8 cellular contexts compared by ENCODE assay signal in the genomic region with DNA sequence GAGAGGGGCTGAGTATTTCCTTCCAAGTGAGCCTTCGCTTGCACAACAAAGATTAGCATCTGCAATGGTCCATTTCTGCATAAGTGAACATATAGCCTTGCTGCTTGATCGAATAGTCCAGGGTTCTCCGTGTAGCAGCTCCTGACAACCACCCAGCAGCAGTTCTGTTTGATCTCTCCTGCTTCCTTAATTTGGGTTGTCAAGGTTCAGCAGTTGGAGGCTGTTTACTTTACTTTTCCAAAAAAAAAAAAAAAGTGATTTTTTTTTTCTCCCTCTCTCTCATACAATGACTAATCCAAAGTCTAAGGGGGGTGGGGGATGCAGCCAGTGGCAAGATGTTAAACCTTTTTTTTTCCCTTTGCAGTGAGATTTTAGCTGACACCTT. TPM values are rescaled to one million over a fixed set of nuclear protein-coding genes. Genes with fewer than 3 reads are reported as not detected.
A peak's percentile ranks its signal among the peaks of the same experiment; 100 is the strongest.
DNase-seq lines count a peak whose midpoint lies in the region; ATAC-seq, FAIRE-seq and TF ChIP-seq lines count a peak whose summit lies in the region.

No MANE protein-coding gene starts in this region.

- no peak for TF ChIP-seq CTCF in RWPE2 (IDR thresholded peaks at IDR 0.05; ENCODE audit: poor library complexity, severe bottlenecking)

- ATAC-seq in RWPE2 (ENCODE audit: low read depth) = no peak

- H3K36me3 ChIP-seq in RWPE2 (ENCODE audit: low read depth) (peaks cover 26% of the 10 kb centered on the region), small intestine (ENCODE audit: control insufficient read depth in 2 of 2, insufficient read depth in 2 of 2, low read length in 2 of 2) (no peaks in the 10 kb centered on the region)

- H3K27me3 ChIP-seq in RWPE2 (ENCODE audit: insufficient read depth, poor library complexity, severe bottlenecking) (no peaks in the 10 kb centered on the region), small intestine (ENCODE audit: control insufficient read depth in 2 of 2, insufficient read depth in 2 of 2, low read length in 2 of 2) (no peaks in the 10 kb centered on the region)

- H3K9me3 ChIP-seq in RWPE2 (ENCODE audit: severe bottlenecking) = no peaks in the 10 kb centered on the region
- H3K9me3 ChIP-seq in small intestine (ENCODE audit: control insufficient read depth, low read depth) = no peaks in the 10 kb centered on the region

- WGBS in small intestine, 3 donors = 10 to 48% (median 30%) methylated on average over 3 of the region's 3 CpGs

- peak overlapping the region; percentile 96 for H3K27ac ChIP-seq in RWPE2 (ENCODE audit: poor library complexity, severe bottlenecking)
- peak overlapping the region in 1 of 2 donors; percentile 52 for H3K27ac ChIP-seq in small intestine (ENCODE audit: low read depth in 1 of 2, low read length in 1 of 2)

- H3K27ac Mint-ChIP-seq in activated CD4-positive, alpha-beta T cell treated with anti-CD3 and anti-CD28 coated beads, Interleukin-2, amount 10 ng/mL, durations not matched to agents 24 days and 14 days = no peak overlapping the region

- H3K9me3 Mint-ChIP-seq in activated CD4-positive, alpha-beta T cell treated with anti-CD3 and anti-CD28 coated beads, Interleukin-2, amount 10 ng/mL, durations not matched to agents 24 days and 14 days = no peaks in the 10 kb centered on the region

- peaks cover 4% of the 10 kb centered on the region for H3K36me3 Mint-ChIP-seq in activated CD4-positive, alpha-beta T cell treated with anti-CD3 and anti-CD28 coated beads, Interleukin-2, amount 10 ng/mL, durations not matched to agents 24 days and 14 days (ENCODE audit: low read depth)

- no peak overlapping the region for H3K4me3 ChIP-seq in RWPE2 (ENCODE audit: severe bottlenecking)
- no peak overlapping the region for H3K4me3 ChIP-seq in small intestine (ENCODE audit: low read depth in 1 of 2, low read length in 2 of 2)

- H3K4me3 Mint-ChIP-seq in activated CD4-positive, alpha-beta T cell treated with anti-CD3 and anti-CD28 coated beads, Interleukin-2, amount 10 ng/mL, durations not matched to agents 24 days and 14 days = peak overlapping the region; percentile 88

- FAIRE-seq in small intestine (lab: Jason Lieb, UNC) = no peak

- DNase-seq in activated CD4-positive, alpha-beta T cell treated with anti-CD3 and anti-CD28 coated beads, Interleukin-2, amount 10 ng/mL, durations not matched to agents 24 days and 14 days = no peak
- DNase-seq in activated CD4-positive, alpha-beta T cell treated with anti-CD3 and anti-CD28 coated beads for 1 hour = no peak
- DNase-seq in RWPE2 (ENCODE audit: low spot score) (no peak), fibroblast of peridontal ligament (ENCODE audit: extremely low read depth) (peak; percentile 49), small intestine (peak; percentile 47), NCI-H187 treated with DMSO at 0.1 percent for 48 hours (lab: John Stamatoyannopoulos, UW) (no peak), NCI-H446 treated with DMSO at 0.1 percent for 48 hours (lab: John Stamatoyannopoulos, UW) (no peak), cerebellum (ENCODE audit: low spot score) (no peak)

- H3K4me1 Mint-ChIP-seq in activated CD4-positive, alpha-beta T cell treated with anti-CD3 and anti-CD28 coated beads, Interleukin-2, amount 10 ng/mL, durations not matched to agents 24 days and 14 days = peaks cover 30% of the 10 kb centered on the region

- intact Hi-C loops in activated CD4-positive, alpha-beta T cell treated with anti-CD3 and anti-CD28 coated beads, Interleukin-2, amount 10 ng/mL, durations not matched to agents 24 days and 14 days (cut with micrococcal nuclease) = loop anchor here (5.0 kb wide), 3 partner anchors 83 to 188 kb away; no protein-coding TSS in a partner anchor

- H3K27me3 Mint-ChIP-seq in activated CD4-positive, alpha-beta T cell treated with anti-CD3 and anti-CD28 coated beads, Interleukin-2, amount 10 ng/mL, durations not matched to agents 24 days and 14 days = peaks cover 21% of the 10 kb centered on the region

- H3K4me1 ChIP-seq in RWPE2 (ENCODE audit: insufficient read depth, poor library complexity, severe bottlenecking) (peaks cover 26% of the 10 kb centered on the region), small intestine (ENCODE audit: control insufficient read depth in 2 of 2, insufficient read depth in 1 of 2, low read depth in 1 of 2, low read length in 1 of 2) (peaks cover 0 to 2% of the 10 kb centered on the region in 2 donors)

RNA-seq across cellular contexts. Expression of a gene that starts 3.6 kb away (rescaled TPM):
- total RNA-seq in activated CD4-positive, alpha-beta T cell treated with anti-CD3 and anti-CD28 coated beads, Interleukin-2, amount 10 ng/mL, durations not matched to agents 24 days and 14 days = 102 and 110 TPM in 2 replicates
- 10 to 100 TPM in 2 of 3 donors, 1 to 10 TPM in 1; 4.9 to 18.8 (median 11.9) TPM for polyA plus RNA-seq in small intestine
- total RNA-seq in cerebellum = 94.3 TPM

Comparison
In these comparisons a context has a peak if more than half of its experiments do, and no peak if none do; other contexts are left out.
1. DNase-seq: peak in fibroblast of peridontal ligament (single experiment) and small intestine (single experiment); none in activated CD4-positive, alpha-beta T cell treated with anti-CD3 and anti-CD28 coated beads, Interleukin-2, amount 10 ng/mL, durations not matched to agents 24 days and 14 days (single experiment), activated CD4-positive, alpha-beta T cell treated with anti-CD3 and anti-CD28 coated beads for 1 hour (single experiment), RWPE2 (single experiment), NCI-H187 treated with DMSO at 0.1 percent for 48 hours (single experiment), NCI-H446 treated with DMSO at 0.1 percent for 48 hours (single experiment) and cerebellum (single experiment).